Comparison of ENCODE assay signal across 8 cellular contexts in the genomic region with DNA sequence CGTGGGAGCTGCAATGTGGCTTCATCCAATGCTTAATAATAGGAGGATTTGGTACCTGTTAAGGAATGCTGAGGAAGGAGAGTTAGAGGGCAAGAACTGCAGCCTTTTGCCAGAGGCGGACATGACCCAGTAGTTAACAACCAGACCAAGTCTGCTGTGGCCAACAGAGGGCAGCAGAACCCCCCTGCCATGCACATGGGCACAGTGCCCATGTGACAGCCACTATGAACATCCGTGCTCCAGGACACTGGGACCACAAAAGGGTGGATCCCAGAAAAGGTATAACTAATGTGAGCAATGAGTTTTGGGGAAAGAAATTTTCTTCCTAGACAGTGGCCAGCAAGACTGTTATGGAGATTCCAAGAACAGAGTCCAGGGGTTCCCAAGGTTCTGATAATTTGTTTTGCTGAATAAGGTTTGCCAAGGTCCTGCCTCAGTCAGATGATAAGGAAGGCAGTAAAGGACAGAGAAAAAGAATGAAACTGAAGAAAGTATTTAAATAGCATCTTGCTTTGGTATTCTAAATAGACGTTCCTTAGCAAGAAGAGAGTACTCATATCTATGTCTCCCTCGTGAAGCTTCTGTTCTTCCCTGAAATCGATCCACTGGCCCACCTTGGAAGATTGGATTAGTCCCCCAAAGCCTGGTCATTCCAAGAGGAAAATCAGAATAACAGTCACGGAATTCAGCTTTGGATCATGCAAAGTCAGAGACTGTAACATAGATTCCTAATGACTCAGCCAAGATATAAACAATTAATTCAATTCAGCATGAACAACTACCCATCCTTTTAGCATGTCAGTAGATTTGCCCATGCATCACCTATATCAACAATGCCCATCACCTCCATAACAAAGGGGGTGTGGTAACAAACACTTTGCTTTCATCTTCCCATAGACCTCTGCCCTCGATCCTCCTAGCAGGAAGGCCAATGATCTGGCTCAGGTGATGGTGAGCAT. TPM values are rescaled to one million over a fixed set of nuclear protein-coding genes. Genes with fewer than 3 reads are reported as not detected.
DNase-seq lines count a peak whose midpoint lies in the region; ATAC-seq and TF ChIP-seq lines count a peak whose summit lies in the region.

No MANE protein-coding gene starts in this region.

- no peaks in the 10 kb centered on the region for H3K79me2 ChIP-seq in DND-41 (ENCODE audit: insufficient read depth, low read length)
- H3K79me2 ChIP-seq in OCI-LY7 (ENCODE audit: insufficient read depth, low read depth, low read length), result no peaks in the 10 kb centered on the region

- 65% methylated on average over 8 of the region's 8 CpGs for WGBS in prostate gland

- intact Hi-C loops in OCI-LY7 (cut with micrococcal nuclease; ENCODE audit: unreplicated experiment), result loop anchor here (1.0 to 10.0 kb wide), 2 partner anchors 108 to 259 kb away; no protein-coding TSS in a partner anchor
- intact Hi-C loops in prostate gland (cut with DNase I), result loop anchor here (10.0 kb wide), 1 partner anchor 249 kb away; the partner anchor contains the start of gene FFAR4

- no peak overlapping the region for H3K27ac ChIP-seq in DND-41 (ENCODE audit: low read length)
- H3K27ac ChIP-seq in OCI-LY7 (ENCODE audit: low read depth, low read length, poor library complexity, severe bottlenecking), result no peak overlapping the region
- no peak overlapping the region for H3K27ac ChIP-seq in prostate gland

- H3K9me2 ChIP-seq in OCI-LY7 (ENCODE audit: insufficient read depth, low read length), result no peaks in the 10 kb centered on the region

- no peaks in the 10 kb centered on the region for H3K4me1 ChIP-seq in DND-41 (ENCODE audit: insufficient read depth, low read length)
- no peaks in the 10 kb centered on the region for H3K4me1 ChIP-seq in OCI-LY7 (ENCODE audit: insufficient read depth, low read length, poor library complexity, severe bottlenecking)
- H3K4me1 ChIP-seq in prostate gland (replicated peaks), result no peaks in the 10 kb centered on the region

- no peak for TF ChIP-seq POLR2A in prostate gland (IDR thresholded peaks at IDR 0.05)

- no peak overlapping the region for H3K9ac ChIP-seq in DND-41 (ENCODE audit: low read depth, low read length)

- H3K27me3 ChIP-seq in DND-41 (ENCODE audit: insufficient read depth, low read length, poor library complexity) (peaks cover 22% of the 10 kb centered on the region), H7 (ENCODE audit: control insufficient read depth, insufficient read depth, low read length) (no peaks in the 10 kb centered on the region), prostate gland (replicated peaks; ENCODE audit: insufficient read depth) (no peaks in the 10 kb centered on the region)

- TF ChIP-seq CTCF in DND-41 (IDR thresholded peaks at IDR 0.05; ENCODE audit: borderline replicate concordance, extremely low read depth, low read length, poor library complexity, severe bottlenecking) (peak; percentile 69), OCI-LY7 (conservative IDR thresholded peaks at IDR 0.05; ENCODE audit: low read length) (peak; percentile 85), prostate gland (IDR thresholded peaks at IDR 0.05) (peak in 3 of 4 experiments; percentile 12 to 34 (median 31))

- ATAC-seq in DND-41 (ENCODE audit: insufficient read depth, low read depth) (peak; percentile 73), HG02610 (IDR thresholded peaks at IDR 0.05; ENCODE audit: unreplicated experiment) (no peak)

- POLR2A ChIA-PET in OCI-LY7 (lab: Charles Lee), result no interaction called here

- H3K4me2 ChIP-seq in DND-41 (ENCODE audit: insufficient read depth, low read length) (no peak overlapping the region), OCI-LY7 (ENCODE audit: low read length) (no peak overlapping the region)

- BruUV-seq in OCI-LY7 (replicated peaks; lab: Mats Ljungman, UMichigan), result no TSS peak

- H3K4me3 ChIP-seq in DND-41 (ENCODE audit: low read depth in 1 of 2, low read length in 2 of 2), result no peak overlapping the region
- no peak overlapping the region for H3K4me3 ChIP-seq in H7 (ENCODE audit: insufficient read depth, low read depth, low read length)
- no peak overlapping the region for H3K4me3 ChIP-seq in OCI-LY7 (ENCODE audit: low read depth, low read length, poor library complexity, severe bottlenecking)
- no peak overlapping the region for H3K4me3 ChIP-seq in prostate gland

- CTCF ChIA-PET in OCI-LY7 (lab: Charles Lee; ENCODE audit: unreplicated experiment), result no interaction called here

- H3K9me3 ChIP-seq in DND-41 (ENCODE audit: insufficient read depth, low read length, severe bottlenecking), result no peaks in the 10 kb centered on the region
- H3K9me3 ChIP-seq in OCI-LY7 (ENCODE audit: low read length), result no peaks in the 10 kb centered on the region
- no peaks in the 10 kb centered on the region for H3K9me3 ChIP-seq in prostate gland

- H4K20me1 ChIP-seq in DND-41 (ENCODE audit: insufficient read depth, low read length) (no peaks in the 10 kb centered on the region), OCI-LY7 (ENCODE audit: insufficient read depth, low read length) (no peaks in the 10 kb centered on the region)

- no peak overlapping the region for H2AFZ ChIP-seq in DND-41 (ENCODE audit: low read depth, low read length)
- H2AFZ ChIP-seq in OCI-LY7 (ENCODE audit: low read length), result no peak overlapping the region

- DNase-seq in DND-41, result peak; percentile 45
- DNase-seq in H7, result peak; percentile 53
- DNase-seq in OCI-LY7 (ENCODE audit: low spot score), result peak; percentile 56
- peak; percentile 2 for DNase-seq in activated T-helper 9 cell treated with anti-CD3 and anti-CD28 coated beads, Interleukin-2, amount 50 U/mL, for 16 hours (ENCODE audit: low read depth)
- peak; percentile 66 for DNase-seq in glomerular visceral epithelial cell (ENCODE audit: extremely low spot score)
- peak; percentile 16 for DNase-seq in prostate gland (ENCODE audit: low spot score)
- no peak for DNase-seq in GF-D8 (lab: John Stamatoyannopoulos, UW)

- H3K36me3 ChIP-seq in DND-41 (ENCODE audit: insufficient read depth, low read length) (no peaks in the 10 kb centered on the region), H7 (replicated peaks; ENCODE audit: control insufficient read depth, insufficient read depth, low read length) (no peaks in the 10 kb centered on the region), OCI-LY7 (ENCODE audit: insufficient read depth, low read length) (no peaks in the 10 kb centered on the region), prostate gland (no peaks in the 10 kb centered on the region)

RNA-seq across cellular contexts. Expression of gene LGI1, which starts 56.0 kb away (rescaled TPM):
- total RNA-seq in H7 (2014; rRNA removed; shearing (Covaris generic)), result 0.07 TPM in 2 replicates
- total RNA-seq in OCI-LY7 (2014; rRNA removed; shearing (Covaris generic)), result 0.41 TPM in 1 of 2 replicates, not detected in the other
- total RNA-seq in OCI-LY7 (2022) (not detected in 2 replicates), prostate gland (under 1 TPM; 0.23 to 0.91 TPM)

Comparison
In these comparisons a context has a peak if more than half of its experiments do, and no peak if none do; other contexts are left out.
1. CTCF ChIP-seq: peak in every context shown above with its lines; median percentile 85 in OCI-LY7; 69 in DND-41; 31 in prostate gland.